In genomic region chr4:169417629-169418282, GRCh38 we compare ENCODE assay signal across 19 cellular contexts.
DNase-seq lines count a peak whose midpoint lies in the region; ATAC-seq, FAIRE-seq and TF ChIP-seq lines count a peak whose summit lies in the region.
"Had no signal": no experiment of that assay in that cellular context is flagged by ENCODE, and none has a peak within 500 bp of the region (broad histone marks: within the 10 kb centered on the region; RNA-seq: fewer than 3 reads in every experiment).

No MANE protein-coding gene starts in this region.

- H3K36me3 Mint-ChIP-seq in activated CD8-positive, alpha-beta T cell treated with anti-CD3 and anti-CD28 coated beads for 36 hours (ENCODE audit: low read depth) = peaks cover 14% of the 10 kb centered on the region
- H3K36me3 Mint-ChIP-seq in activated CD8-positive, alpha-beta T cell treated with anti-CD3 and anti-CD28 coated beads, Interleukin-2, amount 10 ng/mL, durations not matched to agents 7 days and 5 days (ENCODE audit: low read depth) = peaks cover 23% of the 10 kb centered on the region
- H3K36me3 Mint-ChIP-seq in stimulated activated naive B cell treated with anti-CD40 and anti-IgM and Interleukin-4, amounts not matched to agents 10 μg/mL and 1 μg/mL and 100 μg/mL, for 72 hours = peaks cover 10 to 34% of the 10 kb centered on the region in 2 donors

- BruUV-seq in endothelial cell of umbilical vein (replicated peaks; lab: Mats Ljungman, UMichigan) = no TSS peak

- DNase-seq in activated CD8-positive, alpha-beta T cell treated with anti-CD3 and anti-CD28 coated beads for 36 hours = no peak
- DNase-seq in activated CD8-positive, alpha-beta T cell treated with anti-CD3 and anti-CD28 coated beads, Interleukin-2, amount 10 ng/mL, durations not matched to agents 7 days and 5 days = no peak
- DNase-seq in endothelial cell of umbilical vein (ENCODE audit: low read depth, low spot score) = peak; percentile 64
- DNase-seq in stimulated activated naive B cell treated with anti-CD40 and anti-IgM and Interleukin-4, amounts not matched to agents 10 μg/mL and 1 μg/mL and 100 μg/mL, for 72 hours = no peak
- no peak for DNase-seq in effector CD4-positive, alpha-beta T cell
- DNase-seq: Caco-2; CD4-positive, CD25-positive, alpha-beta regulatory T cell; GDM1; NCI-H187; NCI-H2107; NCI-H2227 treated with DMSO at 0.1 percent for 48 hours; NCI-H524; SHP77 treated with DMSO at 0.1 percent for 48 hours had no signal

- H3K4me1 ChIP-seq in endothelial cell of umbilical vein (ENCODE audit: control insufficient read depth, extremely low read depth, insufficient read depth, low read length) = no peaks in the 10 kb centered on the region
- H3K4me1 ChIP-seq in liver (ENCODE audit: control insufficient read depth in 4 of 4, insufficient read depth in 4 of 4, low read length in 3 of 4) = peaks cover 2 to 9% (median 6%) of the 10 kb centered on the region in 4 donors
- H3K4me1 ChIP-seq: Caco-2 had no signal

- dilution Hi-C loops in endothelial cell of umbilical vein (cut with MboI; ENCODE audit: extremely low pct_ligation_motif_present, low sequenced_read_pairs) = no loop called here

- peaks cover 17% of the 10 kb centered on the region for H3K4me1 Mint-ChIP-seq in activated CD8-positive, alpha-beta T cell treated with anti-CD3 and anti-CD28 coated beads for 36 hours (ENCODE audit: low read depth)
- H3K4me1 Mint-ChIP-seq in activated CD8-positive, alpha-beta T cell treated with anti-CD3 and anti-CD28 coated beads, Interleukin-2, amount 10 ng/mL, durations not matched to agents 7 days and 5 days (ENCODE audit: low read depth) = peaks cover 11% of the 10 kb centered on the region
- peaks cover 0 to under 1% of the 10 kb centered on the region in 2 donors for H3K4me1 Mint-ChIP-seq in stimulated activated naive B cell treated with anti-CD40 and anti-IgM and Interleukin-4, amounts not matched to agents 10 μg/mL and 1 μg/mL and 100 μg/mL, for 72 hours

- no peak overlapping the region for H3K4me3 Mint-ChIP-seq in activated CD8-positive, alpha-beta T cell treated with anti-CD3 and anti-CD28 coated beads for 36 hours
- no peak overlapping the region for H3K4me3 Mint-ChIP-seq in activated CD8-positive, alpha-beta T cell treated with anti-CD3 and anti-CD28 coated beads, Interleukin-2, amount 10 ng/mL, durations not matched to agents 7 days and 5 days
- H3K4me3 Mint-ChIP-seq in stimulated activated naive B cell treated with anti-CD40 and anti-IgM and Interleukin-4, amounts not matched to agents 10 μg/mL and 1 μg/mL and 100 μg/mL, for 72 hours = no peak overlapping the region
- H3K4me3 Mint-ChIP-seq: CD4-positive, CD25-positive, alpha-beta regulatory T cell had no signal

- no peaks in the 10 kb centered on the region for H3K36me3 ChIP-seq in endothelial cell of umbilical vein (ENCODE audit: control insufficient read depth in 2 of 2, extremely low read depth in 1 of 2, insufficient read depth in 2 of 2, low read length in 2 of 2)
- H3K36me3 ChIP-seq in liver (ENCODE audit: control insufficient read depth in 4 of 4, insufficient read depth in 3 of 4, low read depth in 1 of 4, low read length in 3 of 4) = no peaks in the 10 kb centered on the region

- H3K27me3 Mint-ChIP-seq in activated CD8-positive, alpha-beta T cell treated with anti-CD3 and anti-CD28 coated beads for 36 hours = no peaks in the 10 kb centered on the region
- no peaks in the 10 kb centered on the region for H3K27me3 Mint-ChIP-seq in activated CD8-positive, alpha-beta T cell treated with anti-CD3 and anti-CD28 coated beads, Interleukin-2, amount 10 ng/mL, durations not matched to agents 7 days and 5 days (ENCODE audit: low read depth)
- H3K27me3 Mint-ChIP-seq in stimulated activated naive B cell treated with anti-CD40 and anti-IgM and Interleukin-4, amounts not matched to agents 10 μg/mL and 1 μg/mL and 100 μg/mL, for 72 hours = no peaks in the 10 kb centered on the region
- H3K27me3 Mint-ChIP-seq: CD4-positive, CD25-positive, alpha-beta regulatory T cell had no signal

- peaks cover 3% of the 10 kb centered on the region for H3K9me1 ChIP-seq in endothelial cell of umbilical vein (replicated peaks; ENCODE audit: control insufficient read depth, extremely low read depth, insufficient read depth, low read length)

- no peak overlapping the region for H3K9ac ChIP-seq in endothelial cell of umbilical vein (replicated peaks; ENCODE audit: extremely low read depth, insufficient read depth, low read length)
- H3K9ac ChIP-seq in liver (ENCODE audit: low read depth in 1 of 2, low read length in 2 of 2) = no peak overlapping the region
- H3K9ac ChIP-seq: KMS-11 had no signal

- intact Hi-C loops in activated CD8-positive, alpha-beta T cell treated with anti-CD3 and anti-CD28 coated beads for 36 hours (cut with micrococcal nuclease) = no loop called here
- intact Hi-C loops in endothelial cell of umbilical vein (cut with micrococcal nuclease) = no loop called here

- peak overlapping the region; percentile 69 for H3K27ac Mint-ChIP-seq in activated CD8-positive, alpha-beta T cell treated with anti-CD3 and anti-CD28 coated beads for 36 hours
- H3K27ac Mint-ChIP-seq in activated CD8-positive, alpha-beta T cell treated with anti-CD3 and anti-CD28 coated beads, Interleukin-2, amount 10 ng/mL, durations not matched to agents 7 days and 5 days = no peak overlapping the region
- peak overlapping the region; percentile 25 for H3K27ac Mint-ChIP-seq in stimulated activated naive B cell treated with anti-CD40 and anti-IgM and Interleukin-4, amounts not matched to agents 10 μg/mL and 1 μg/mL and 100 μg/mL, for 72 hours
- H3K27ac Mint-ChIP-seq: CD4-positive, CD25-positive, alpha-beta regulatory T cell had no signal

- no peak overlapping the region for H3K4me3 ChIP-seq in endothelial cell of umbilical vein (replicated peaks in 1 of 3; ENCODE audit: insufficient read depth in 1 of 3, low read depth in 1 of 3, low read length in 3 of 3)
- H3K4me3 ChIP-seq in liver (ENCODE audit: low read depth in 1 of 3, low read length in 3 of 3) = no peak overlapping the region

- ATAC-seq in activated CD8-positive, alpha-beta T cell treated with anti-CD3 and anti-CD28 coated beads for 36 hours = no peak
- no peak for ATAC-seq in activated CD8-positive, alpha-beta T cell treated with anti-CD3 and anti-CD28 coated beads, Interleukin-2, amount 10 ng/mL, durations not matched to agents 7 days and 5 days
- no peak for ATAC-seq in stimulated activated naive B cell treated with anti-CD40 and anti-IgM and Interleukin-4, amounts not matched to agents 10 μg/mL and 1 μg/mL and 100 μg/mL, for 72 hours (replicated peaks)
- ATAC-seq in GM21381 (IDR thresholded peaks at IDR 0.05; ENCODE audit: unreplicated experiment) (no peak), SK-N-SH treated with all-trans-retinoic acid at 6 μM for 48 hours (no peak)

- no peak overlapping the region for H3K4me2 ChIP-seq in endothelial cell of umbilical vein (ENCODE audit: insufficient read depth, low read length)
- H3K4me2 ChIP-seq: KMS-11 had no signal

- 85% methylated on average over 1 of the region's 1 CpG for WGBS in liver

- POLR2A ChIA-PET in activated CD8-positive, alpha-beta T cell treated with anti-CD3 and anti-CD28 coated beads for 36 hours (lab: Charles Lee) = no interaction called here
- POLR2A ChIA-PET in activated CD8-positive, alpha-beta T cell treated with anti-CD3 and anti-CD28 coated beads, Interleukin-2, amount 10 ng/mL, durations not matched to agents 7 days and 5 days (lab: Charles Lee) = no interaction called here
- POLR2A ChIA-PET in endothelial cell of umbilical vein (lab: Charles Lee) = no interaction called here

- no peaks in the 10 kb centered on the region for H3K9me3 Mint-ChIP-seq in activated CD8-positive, alpha-beta T cell treated with anti-CD3 and anti-CD28 coated beads for 36 hours
- no peaks in the 10 kb centered on the region for H3K9me3 Mint-ChIP-seq in activated CD8-positive, alpha-beta T cell treated with anti-CD3 and anti-CD28 coated beads, Interleukin-2, amount 10 ng/mL, durations not matched to agents 7 days and 5 days (ENCODE audit: insufficient read depth)
- no peaks in the 10 kb centered on the region for H3K9me3 Mint-ChIP-seq in stimulated activated naive B cell treated with anti-CD40 and anti-IgM and Interleukin-4, amounts not matched to agents 10 μg/mL and 1 μg/mL and 100 μg/mL, for 72 hours
- H3K9me3 Mint-ChIP-seq: CD4-positive, CD25-positive, alpha-beta regulatory T cell had no signal

- TF ChIP-seq CTCF in activated CD8-positive, alpha-beta T cell treated with anti-CD3 and anti-CD28 coated beads for 36 hours (IDR thresholded peaks at IDR 0.05) = no peak
- TF ChIP-seq CTCF in endothelial cell of umbilical vein (IDR thresholded peaks at IDR 0.05; ENCODE audit: extremely low read depth in 1 of 2, insufficient read depth in 1 of 2, low read depth in 1 of 2, low read length in 2 of 2) (no peak), liver (IDR thresholded peaks at IDR 0.05; ENCODE audit: low read depth, low read length, missing input control) (no peak)

- TF ChIP-seq RAD21 in liver (IDR thresholded peaks at IDR 0.05) = peak; percentile 47 to 57

- H3K27ac ChIP-seq in endothelial cell of umbilical vein (ENCODE audit: insufficient read depth, low read depth, low read length) = no peak overlapping the region
- no peak overlapping the region for H3K27ac ChIP-seq in liver (ENCODE audit: low read depth in 1 of 2, low read length in 2 of 2)
- H3K27ac ChIP-seq: 22Rv1, KMS-11 had no signal

- FAIRE-seq in endothelial cell of umbilical vein (lab: Jason Lieb, UNC) = peak; percentile 44
- FAIRE-seq: H54 had no signal

- CTCF ChIA-PET in activated CD8-positive, alpha-beta T cell treated with anti-CD3 and anti-CD28 coated beads for 36 hours (lab: Charles Lee) = interaction anchor here (1.0 kb wide), 2 partner anchors 28 to 68 kb away, joined by 3 read pairs; no protein-coding TSS in a partner anchor
- CTCF ChIA-PET in activated CD8-positive, alpha-beta T cell treated with anti-CD3 and anti-CD28 coated beads, Interleukin-2, amount 10 ng/mL, durations not matched to agents 7 days and 5 days (lab: Charles Lee) = interaction anchor here (0.9 to 1.0 kb wide), 3 partner anchors 18 to 408 kb away, joined by 3 read pairs; partner anchors contain the start of gene CBR4
- CTCF ChIA-PET in endothelial cell of umbilical vein (lab: Charles Lee) = interaction anchor here (1.0 to 1.6 kb wide), 3 partner anchors 13 to 302 kb away, joined by 3 to 5 read pairs (median 4); no protein-coding TSS in a partner anchor

- no peaks in the 10 kb centered on the region for H3K79me2 ChIP-seq in endothelial cell of umbilical vein (ENCODE audit: control insufficient read depth, insufficient read depth, low read length)

- no peaks in the 10 kb centered on the region for H3K9me3 ChIP-seq in endothelial cell of umbilical vein (replicated peaks; ENCODE audit: control insufficient read depth, insufficient read depth, low read length)
- peaks cover 0 to 1% (median 0%) of the 10 kb centered on the region in 4 donors for H3K9me3 ChIP-seq in liver (ENCODE audit: control insufficient read depth in 4 of 4, low read length in 3 of 4)
- H3K9me3 ChIP-seq: Caco-2 had no signal

- H3K27me3 ChIP-seq in endothelial cell of umbilical vein (ENCODE audit: control insufficient read depth in 2 of 2, insufficient read depth in 2 of 2, low read length in 2 of 2) = no peaks in the 10 kb centered on the region
- no peaks in the 10 kb centered on the region for H3K27me3 ChIP-seq in liver (ENCODE audit: control insufficient read depth in 4 of 4, insufficient read depth in 4 of 4, low read length in 3 of 4)

- H2AFZ ChIP-seq in endothelial cell of umbilical vein (ENCODE audit: low read depth, low read length) = no peak overlapping the region

- no peaks in the 10 kb centered on the region for H4K20me1 ChIP-seq in endothelial cell of umbilical vein (replicated peaks; ENCODE audit: control insufficient read depth, extremely low read depth, insufficient read depth, low read length)

- TF ChIP-seq POLR2A in endothelial cell of umbilical vein (IDR thresholded peaks at IDR 0.05; ENCODE audit: low read depth, low read length) = no peak
